Comparison of ENCODE assay signal across 30 cellular contexts in the genomic region with DNA sequence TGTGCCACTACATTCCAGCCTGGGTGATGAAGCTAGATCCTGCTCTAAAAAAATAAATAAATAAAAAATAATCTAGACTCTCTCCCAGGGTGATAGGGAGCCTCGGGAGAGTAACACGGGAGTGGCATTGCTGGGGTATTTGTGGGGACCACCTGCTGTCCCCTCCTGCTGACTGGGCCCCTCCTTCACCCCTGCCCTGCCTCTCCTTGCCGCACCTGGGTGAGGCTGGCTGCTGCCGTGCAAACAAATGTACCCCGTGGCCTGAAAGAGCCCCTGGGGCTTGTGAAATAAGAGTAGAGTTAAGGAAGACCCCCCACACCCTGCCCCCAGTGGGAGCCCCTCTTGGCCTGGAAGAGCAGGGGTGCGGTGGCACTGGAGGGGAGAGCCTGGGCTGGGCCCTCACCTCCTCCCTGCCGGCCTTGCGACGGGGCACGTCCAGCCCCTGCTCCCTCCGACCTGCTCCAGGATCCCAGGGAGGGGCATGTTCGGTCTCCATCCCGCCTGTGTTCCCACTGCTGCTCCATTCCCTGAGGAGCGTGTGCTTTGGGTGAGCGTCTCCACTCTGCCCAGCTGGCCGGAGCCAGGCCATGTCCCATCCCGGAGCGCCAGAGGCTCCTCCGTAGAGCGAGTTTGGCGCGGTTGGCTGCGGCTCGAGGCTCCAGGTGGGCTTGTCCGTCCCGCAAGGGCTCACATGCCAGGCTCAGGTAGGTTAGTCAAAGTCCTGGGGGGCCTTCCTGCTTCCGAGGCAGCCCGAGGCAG.
"Had no signal": no experiment of that assay in that cellular context is flagged by ENCODE, and none has a peak within 500 bp of the region (broad histone marks: within the 10 kb centered on the region; RNA-seq: fewer than 3 reads in every experiment).

No MANE protein-coding gene starts in this region.

- H3K36me3 ChIP-seq: brain microvascular endothelial cell had no signal

- H3K4me2 ChIP-seq: PC-9 had no signal

- ATAC-seq: activated T-cell treated with anti-CD3 and anti-CD28 coated beads, Interleukin-2, amount 50 U/mL, for 4 hours had no signal

- DNase-seq: activated B cell treated with CpG ODN at 0.5 μM for 24 hours; activated CD4-positive, alpha-beta memory T cell treated with anti-CD3 and anti-CD28 coated beads for 36 hours; activated CD4-positive, alpha-beta T cell treated with anti-CD3 and anti-CD28 coated beads for 4 hours; activated CD4-positive, alpha-beta T cell treated with anti-CD3 and anti-CD28 coated beads, Interleukin-2, amount 50 U/mL, for 1 hour; activated CD4-positive, CD25-positive, alpha-beta regulatory T cell treated with anti-CD3 and anti-CD28 coated beads, Interleukin-2, amount 50 U/mL, for 72 hours; activated CD8-positive, alpha-beta memory T cell treated with anti-CD3 and anti-CD28 coated beads, Interleukin-2, amount 50 U/mL, for 4 hours; activated gamma-delta T cell treated with Interleukin-2 at 50 U/mL for 16 hours; activated naive CD4-positive, alpha-beta T cell treated with anti-CD3 and anti-CD28 coated beads, Interleukin-2, amount 10 ng/mL, durations not matched to agents 7 days and 5 days; activated naive CD8-positive, alpha-beta T cell treated with anti-CD3 and anti-CD28 coated beads for 36 hours; activated T-cell treated with anti-CD3 and anti-CD28 coated beads for 4 hours; activated T-cell treated with anti-CD3 and anti-CD28 coated beads, Interleukin-2, amount 50 U/mL, for 4 hours; amniotic stem cell; aorta; brain microvascular endothelial cell; central memory CD4-positive, alpha-beta T cell; Karpas-422; KBM-7; NCI-H1105; NCI-H1417 treated with DMSO at 0.1 percent for 48 hours; NCI-H187 treated with DMSO at 0.1 percent for 48 hours; NCI-H345; NCI-H524 treated with DMSO at 0.1 percent for 48 hours; PC-9; Right ventricle myocardium superior; SW 1271; T-helper 1 cell; T-helper 2 cell; T-helper 9 cell had no signal

- H2AFZ ChIP-seq: PC-9 had no signal

- H3K4me3 ChIP-seq: PC-9 had no signal

- H3K27ac ChIP-seq: brain microvascular endothelial cell, PC-9, RWPE1, VCaP had no signal
